ENCODE assay signal across 23 cellular contexts in the genomic region with DNA sequence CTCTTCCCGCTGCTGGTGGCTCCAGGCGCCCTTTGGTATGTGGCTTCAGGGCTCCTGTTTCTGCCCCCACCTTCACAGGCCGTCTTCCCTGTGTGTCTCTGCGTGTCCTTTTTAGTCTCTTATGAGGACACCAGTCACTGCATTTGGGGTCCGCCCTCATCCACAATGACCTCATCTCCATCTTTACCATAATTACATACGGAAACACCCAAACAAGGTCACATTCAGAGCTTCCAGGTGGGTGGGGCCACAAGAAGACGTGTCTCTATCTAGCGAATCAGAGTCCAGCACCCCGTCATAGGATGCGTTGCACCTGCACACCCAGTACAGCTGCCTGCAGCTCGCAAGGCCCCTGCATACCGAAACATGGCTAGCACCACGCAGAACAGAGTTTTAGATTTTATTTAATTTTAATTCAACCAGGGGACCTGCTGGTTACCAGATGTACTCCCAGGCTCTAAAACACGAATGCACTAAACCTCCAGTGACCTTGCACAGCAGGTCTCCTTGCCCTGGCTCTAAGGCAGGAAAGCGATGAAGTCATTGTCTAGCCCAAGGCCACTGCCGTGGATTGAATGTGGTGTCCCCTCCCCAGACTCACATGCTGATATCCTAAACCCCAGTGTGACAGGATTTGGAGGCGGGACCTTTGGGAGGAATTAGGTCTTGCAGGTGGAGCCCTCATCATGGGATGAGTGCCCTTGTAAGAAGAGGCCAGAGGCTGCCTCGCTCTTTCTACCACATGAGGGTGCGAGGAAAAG. TPM values are rescaled to one million over a fixed set of nuclear protein-coding genes. Genes with fewer than 3 reads are reported as not detected.
DNase-seq lines count a peak whose midpoint lies in the region; ATAC-seq and TF ChIP-seq lines count a peak whose summit lies in the region.
"Had no signal": no experiment of that assay in that cellular context is flagged by ENCODE, and none has a peak within 500 bp of the region (broad histone marks: within the 10 kb centered on the region; RNA-seq: fewer than 3 reads in every experiment).

No MANE protein-coding gene starts in this region.

- BruUV-seq in OCI-LY7 (replicated peaks; lab: Mats Ljungman, UMichigan), result no TSS peak

- H3K36me3 Mint-ChIP-seq in glutamatergic neuron (ENCODE audit: unreplicated experiment), result no peaks in the 10 kb centered on the region
- H3K36me3 Mint-ChIP-seq: naive thymus-derived CD4-positive, alpha-beta T cell; stimulated activated memory B cell treated with anti-CD40 and anti-IgM and Interleukin-4, amounts not matched to agents 10 μg/mL and 1 μg/mL and 100 μg/mL, for 72 hours had no signal

- H4K20me1 ChIP-seq in OCI-LY7 (ENCODE audit: insufficient read depth, low read length), result no peaks in the 10 kb centered on the region

- H3K9me3 ChIP-seq in psoas muscle (no peaks in the 10 kb centered on the region), OCI-LY7 (ENCODE audit: low read length) (no peaks in the 10 kb centered on the region)
- H3K9me3 ChIP-seq: sigmoid colon had no signal

- no peak for TF ChIP-seq CTCF in glutamatergic neuron (IDR thresholded peaks at IDR 0.05; ENCODE audit: partially characterized antibody, unreplicated experiment)
- TF ChIP-seq CTCF in psoas muscle (IDR thresholded peaks at IDR 0.05), result no peak
- TF ChIP-seq CTCF in OCI-LY7 (conservative IDR thresholded peaks at IDR 0.05; ENCODE audit: low read length), result no peak

- peaks cover 0 to 20% of the 10 kb centered on the region in 2 donors for H3K36me3 ChIP-seq in psoas muscle (ENCODE audit: insufficient read depth in 1 of 2, low read depth in 1 of 2)
- no peaks in the 10 kb centered on the region for H3K36me3 ChIP-seq in OCI-LY7 (ENCODE audit: insufficient read depth, low read length)
- H3K36me3 ChIP-seq: sigmoid colon had no signal

- H3K79me2 ChIP-seq in OCI-LY7 (ENCODE audit: insufficient read depth, low read depth, low read length), result no peaks in the 10 kb centered on the region
- H3K79me2 ChIP-seq: parathyroid adenoma had no signal

- H2AFZ ChIP-seq in OCI-LY7 (ENCODE audit: low read length), result no peak overlapping the region
- H2AFZ ChIP-seq: parathyroid adenoma had no signal

- H3K27me3 Mint-ChIP-seq in glutamatergic neuron (ENCODE audit: unreplicated experiment), result peaks cover 12% of the 10 kb centered on the region
- H3K27me3 Mint-ChIP-seq: activated CD4-positive, alpha-beta T cell treated with anti-CD3 and anti-CD28 coated beads, Interleukin-2, amount 10 ng/mL, durations not matched to agents 7 days and 5 days; naive thymus-derived CD4-positive, alpha-beta T cell had no signal

- 64 to 76% (median 65%) methylated on average over 19 of the region's 19 CpGs for WGBS in psoas muscle, 3 donors

- H3K27me3 ChIP-seq in psoas muscle (ENCODE audit: insufficient read depth in 3 of 3, low read length in 2 of 3), result no peaks in the 10 kb centered on the region
- H3K27me3 ChIP-seq: sigmoid colon had no signal

- no peak overlapping the region for H3K4me3 Mint-ChIP-seq in glutamatergic neuron (ENCODE audit: unreplicated experiment)
- H3K4me3 Mint-ChIP-seq: activated CD4-positive, alpha-beta T cell treated with anti-CD3 and anti-CD28 coated beads, Interleukin-2, amount 10 ng/mL, durations not matched to agents 7 days and 5 days; B cell; HFFc6; naive thymus-derived CD4-positive, alpha-beta T cell; stimulated activated memory B cell treated with anti-CD40 and anti-IgM and Interleukin-4, amounts not matched to agents 10 μg/mL and 1 μg/mL and 100 μg/mL, for 72 hours had no signal

- POLR2A ChIA-PET in OCI-LY7 (lab: Charles Lee), result interaction anchor here (0.9 kb wide), 1 partner anchor 61 kb away, joined by 3 read pairs; no protein-coding TSS in a partner anchor

- peak; percentile 33 to 41 (median 39) for ATAC-seq in psoas muscle
- ATAC-seq: naive thymus-derived CD4-positive, alpha-beta T cell; stimulated activated memory B cell treated with anti-CD40 and anti-IgM and Interleukin-4, amounts not matched to agents 10 μg/mL and 1 μg/mL and 100 μg/mL, for 72 hours had no signal

- H3K4me3 ChIP-seq in psoas muscle (peak overlapping the region; percentile 79), OCI-LY7 (ENCODE audit: low read depth, low read length, poor library complexity, severe bottlenecking) (no peak overlapping the region)
- H3K4me3 ChIP-seq: sigmoid colon had no signal

- CTCF ChIA-PET in OCI-LY7 (lab: Charles Lee; ENCODE audit: unreplicated experiment), result interaction anchor here (0.6 kb wide), 1 partner anchor 80 kb away, joined by 3 read pairs; no protein-coding TSS in a partner anchor

- DNase-seq in NCI-H748 (lab: John Stamatoyannopoulos, UW; ENCODE audit: unreplicated experiment) (peak; percentile 17), NCI-H748 treated with DMSO at 0.1 percent for 48 hours (lab: John Stamatoyannopoulos, UW) (no peak), NCI-H69 (lab: John Stamatoyannopoulos, UW) (peak; percentile 72), glutamatergic neuron (no peak), psoas muscle (peak in 1 of 2 donors; percentile 64), RKO (ENCODE audit: low spot score) (no peak), OCI-LY7 (ENCODE audit: low spot score) (no peak), medulla oblongata (ENCODE audit: extremely low spot score) (no peak)
- DNase-seq: activated CD4-positive, alpha-beta T cell treated with anti-CD3 and anti-CD28 coated beads, Interleukin-2, amount 10 ng/mL, durations not matched to agents 7 days and 5 days; activated CD8-positive, alpha-beta memory T cell treated with anti-CD3 and anti-CD28 coated beads, Interleukin-2, amount 50 U/mL, for 4 hours; activated gamma-delta T cell treated with Interleukin-2 at 50 U/mL for 16 hours; HFFc6; mesenchymal stem cell; naive thymus-derived CD4-positive, alpha-beta T cell; NCI-H1048; NCI-H2029 treated with DMSO at 0.1 percent for 48 hours; NCI-H446 treated with DMSO at 0.1 percent for 48 hours; sigmoid colon had no signal

- intact Hi-C loops in psoas muscle (cut with DNase I), result no loop called here
- intact Hi-C loops in OCI-LY7 (cut with micrococcal nuclease; ENCODE audit: unreplicated experiment), result no loop called here

- H3K9me2 ChIP-seq in OCI-LY7 (ENCODE audit: insufficient read depth, low read length), result no peaks in the 10 kb centered on the region

- H3K4me1 Mint-ChIP-seq in glutamatergic neuron (ENCODE audit: low read depth, unreplicated experiment), result peaks cover 6% of the 10 kb centered on the region
- H3K4me1 Mint-ChIP-seq: activated CD4-positive, alpha-beta T cell treated with anti-CD3 and anti-CD28 coated beads, Interleukin-2, amount 10 ng/mL, durations not matched to agents 7 days and 5 days; naive thymus-derived CD4-positive, alpha-beta T cell had no signal

- peaks cover 10% of the 10 kb centered on the region for H3K9me3 Mint-ChIP-seq in glutamatergic neuron (ENCODE audit: unreplicated experiment)
- H3K9me3 Mint-ChIP-seq: activated CD4-positive, alpha-beta T cell treated with anti-CD3 and anti-CD28 coated beads, Interleukin-2, amount 10 ng/mL, durations not matched to agents 7 days and 5 days; HFFc6; naive thymus-derived CD4-positive, alpha-beta T cell; stimulated activated memory B cell treated with anti-CD40 and anti-IgM and Interleukin-4, amounts not matched to agents 10 μg/mL and 1 μg/mL and 100 μg/mL, for 72 hours had no signal

- H3K4me2 ChIP-seq in OCI-LY7 (ENCODE audit: low read length), result no peak overlapping the region
- H3K4me2 ChIP-seq: KMS-11 had no signal

- H3K27ac ChIP-seq in psoas muscle, result peak overlapping the region; percentile 98
- no peak overlapping the region for H3K27ac ChIP-seq in OCI-LY7 (ENCODE audit: low read depth, low read length, poor library complexity, severe bottlenecking)
- H3K27ac ChIP-seq: epithelial cell of prostate, KMS-11, parathyroid adenoma, sigmoid colon had no signal

- H3K4me1 ChIP-seq in psoas muscle, result peaks cover 31% of the 10 kb centered on the region
- peaks cover 28% of the 10 kb centered on the region for H3K4me1 ChIP-seq in OCI-LY7 (ENCODE audit: insufficient read depth, low read length, poor library complexity, severe bottlenecking)
- H3K4me1 ChIP-seq: sigmoid colon had no signal

- H3K27ac Mint-ChIP-seq in glutamatergic neuron (ENCODE audit: unreplicated experiment), result peak overlapping the region; percentile 12
- H3K27ac Mint-ChIP-seq: activated CD4-positive, alpha-beta T cell treated with anti-CD3 and anti-CD28 coated beads, Interleukin-2, amount 10 ng/mL, durations not matched to agents 7 days and 5 days; B cell; HFFc6; naive thymus-derived CD4-positive, alpha-beta T cell; stimulated activated memory B cell treated with anti-CD40 and anti-IgM and Interleukin-4, amounts not matched to agents 10 μg/mL and 1 μg/mL and 100 μg/mL, for 72 hours had no signal

RNA-seq across cellular contexts. Expression of a gene that starts 30.3 kb away (rescaled TPM):
- total RNA-seq in glutamatergic neuron (ENCODE audit: unreplicated experiment) (7.5 TPM), psoas muscle (100 to 1,000 TPM; 127 to 956 (median 461) TPM), OCI-LY7 (2022) (0.72 TPM in 1 of 2 replicates, not detected in the other)
- 100 to 1,000 TPM in 2 of 3 donors, 10 to 100 TPM in 1; 82.2 to 295 (median 123) TPM for polyA plus RNA-seq in psoas muscle
- total RNA-seq in OCI-LY7 (2014; rRNA removed; shearing (Covaris generic)), result 0.23 and 0.76 TPM in 2 replicates

Comparison
In these comparisons a context has a peak if more than half of its experiments do, and no peak if none do; other contexts are left out.
1. DNase-seq: peak in NCI-H748 (single experiment) and NCI-H69 (single experiment); none in NCI-H748 treated with DMSO at 0.1 percent for 48 hours (single experiment), glutamatergic neuron (single experiment), RKO (single experiment), OCI-LY7 (single experiment) and medulla oblongata (single experiment).
2. RNA of a gene that starts 30.3 kb away (total RNA-seq): 127 to 956 TPM in psoas muscle; 7.5 TPM in glutamatergic neuron (single experiment) and 0.23 to 0.76 TPM in OCI-LY7; every median in the first group is over 10 times any median in the second.